10 cellular contexts compared by ENCODE assay signal in the genomic region with DNA sequence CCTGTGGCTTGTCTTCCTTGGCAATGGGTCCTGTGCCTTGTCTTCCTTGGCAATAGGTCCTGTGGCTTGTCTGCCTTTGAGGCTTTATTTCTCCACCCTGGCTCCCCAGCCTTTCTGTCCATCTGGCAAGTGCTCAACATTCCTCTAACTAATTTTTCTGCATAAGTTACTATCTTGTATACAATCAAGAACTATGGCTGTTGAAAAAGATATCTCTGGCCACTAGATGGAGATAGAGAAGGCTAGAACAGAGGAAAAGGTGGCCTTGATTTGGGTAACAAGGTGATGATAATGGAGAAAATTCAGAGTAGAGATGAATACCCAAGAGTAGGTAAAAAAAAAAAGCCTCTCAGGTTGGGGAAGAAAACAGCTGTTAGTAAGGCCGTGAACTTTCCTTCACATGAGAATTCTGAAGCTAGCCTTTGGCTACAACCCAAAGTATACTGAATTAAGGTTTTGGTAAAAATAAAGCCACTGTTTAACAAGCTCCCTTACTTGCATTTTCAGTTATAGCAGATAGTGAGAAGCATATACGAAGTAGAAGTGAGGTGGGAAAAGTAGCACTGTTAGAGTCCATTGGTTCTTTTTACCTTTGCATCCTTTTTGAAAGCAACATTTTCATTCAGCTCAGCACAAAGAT.
DNase-seq lines count a peak whose midpoint lies in the region; ATAC-seq and TF ChIP-seq lines count a peak whose summit lies in the region.
"Had no signal": no experiment of that assay in that cellular context is flagged by ENCODE, and none has a peak within 500 bp of the region (broad histone marks: within the 10 kb centered on the region; RNA-seq: fewer than 3 reads in every experiment).

No MANE protein-coding gene starts in this region.

- no peak overlapping the region for H3K4me3 ChIP-seq in RWPE2 (ENCODE audit: severe bottlenecking)
- H3K4me3 ChIP-seq: stomach had no signal

- H3K36me3 ChIP-seq in RWPE2 (ENCODE audit: low read depth) = no peaks in the 10 kb centered on the region
- H3K36me3 ChIP-seq: stomach had no signal

- H3K27ac ChIP-seq in RWPE2 (ENCODE audit: poor library complexity, severe bottlenecking) = no peak overlapping the region
- H3K27ac ChIP-seq: stomach had no signal

- no peaks in the 10 kb centered on the region for H3K4me1 ChIP-seq in RWPE2 (ENCODE audit: insufficient read depth, poor library complexity, severe bottlenecking)
- H3K4me1 ChIP-seq: stomach had no signal

- H3K27me3 ChIP-seq in RWPE2 (ENCODE audit: insufficient read depth, poor library complexity, severe bottlenecking) = peaks cover 11% of the 10 kb centered on the region
- H3K27me3 ChIP-seq: stomach had no signal

- DNase-seq in DMS53 (lab: John Stamatoyannopoulos, UW) (peak; percentile 49), RWPE2 (ENCODE audit: low spot score) (no peak), left lobe of liver (ENCODE audit: low spot score) (no peak), germinal center (ENCODE audit: low spot score) (no peak), G401 (ENCODE audit: low spot score) (no peak), NCI-H524 treated with DMSO at 0.1 percent for 48 hours (lab: John Stamatoyannopoulos, UW) (no peak), COLO668 (lab: John Stamatoyannopoulos, UW; ENCODE audit: unreplicated experiment) (no peak)
- DNase-seq: stomach had no signal

- H3K9me3 ChIP-seq in RWPE2 (ENCODE audit: severe bottlenecking) = no peaks in the 10 kb centered on the region
- H3K9me3 ChIP-seq: stomach had no signal

- in situ Hi-C loops in G401 (cut with HindIII; ENCODE audit: low sequenced_read_pairs) = no loop called here

- ATAC-seq in HG03432 (IDR thresholded peaks at IDR 0.05; ENCODE audit: unreplicated experiment) = peak; percentile 65
- peak; percentile 78 for ATAC-seq in RWPE2 (ENCODE audit: low read depth)
- peak; percentile 77 for ATAC-seq in left lobe of liver
- ATAC-seq: sciatic nerve had no signal

- peak; percentile 97 for TF ChIP-seq CTCF in RWPE2 (IDR thresholded peaks at IDR 0.05; ENCODE audit: poor library complexity, severe bottlenecking)
